8 cellular contexts compared by ENCODE assay signal in the genomic region with DNA sequence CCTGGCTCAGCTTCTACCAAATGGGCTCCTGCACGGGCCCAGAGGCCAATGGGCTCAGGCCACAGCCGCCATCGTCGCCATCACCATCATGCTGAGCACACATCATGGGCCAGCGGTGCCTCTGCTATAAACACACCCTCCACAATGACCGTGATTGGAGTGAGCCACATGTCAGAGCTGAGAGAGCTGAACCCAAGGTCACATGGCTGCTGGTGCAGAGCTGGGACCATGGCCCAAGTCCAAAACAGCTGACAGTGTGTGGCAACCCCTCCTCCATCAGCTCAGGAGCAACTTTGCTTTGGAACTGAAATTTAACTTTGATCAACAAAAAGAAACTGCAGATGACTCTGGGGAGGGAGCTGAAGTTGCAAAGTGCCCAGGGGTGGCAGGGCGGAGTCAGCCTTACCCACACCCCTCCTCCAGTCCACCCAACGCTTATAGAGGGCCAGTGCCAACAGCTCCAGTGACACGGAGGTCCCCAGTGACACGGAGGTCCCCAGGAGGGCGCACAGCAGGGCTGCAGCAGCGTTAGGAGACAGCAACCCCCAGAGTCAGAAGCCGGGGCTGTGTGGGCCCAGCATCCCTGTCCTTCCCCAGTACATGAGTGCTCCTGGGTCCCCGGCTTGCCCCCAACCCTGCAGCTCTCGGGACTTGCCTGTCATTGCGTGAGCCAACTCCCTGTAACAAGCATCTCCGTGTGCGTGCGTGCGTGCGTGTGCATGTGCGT.
DNase-seq lines count a peak whose midpoint lies in the region; ATAC-seq and TF ChIP-seq lines count a peak whose summit lies in the region.

No MANE protein-coding gene starts in this region.

- no peaks in the 10 kb centered on the region; the same call in 2 of the 3 replicates for H3K4me1 Mint-ChIP-seq in GM23338
- peaks cover 47% of the 10 kb centered on the region for H3K4me1 Mint-ChIP-seq in T-helper 2 cell treated with Interferon-gamma antibody and Interleukin-4, amounts not matched to agents 5 μg/mL and 100 μg/mL, for 36 hours (ENCODE audit: low read depth)
- H3K4me1 Mint-ChIP-seq in stimulated activated naive B cell treated with anti-CD40 and anti-IgM and Interleukin-4, amounts not matched to agents 10 μg/mL and 1 μg/mL and 100 μg/mL, for 72 hours: peaks cover 38 to 47% of the 10 kb centered on the region in 2 donors

- H3K4me2 ChIP-seq in GM23338 (no peak overlapping the region), hepatocyte (no peak overlapping the region), smooth muscle cell (no peak overlapping the region)

- H3K9me3 ChIP-seq in hepatocyte (ENCODE audit: low read depth): no peaks in the 10 kb centered on the region
- H3K9me3 ChIP-seq in sigmoid colon: no peaks in the 10 kb centered on the region
- H3K9me3 ChIP-seq in smooth muscle cell (replicated peaks; ENCODE audit: low read depth): no peaks in the 10 kb centered on the region

- H3K27ac ChIP-seq in GM23338 (ENCODE audit: low read depth): no peak overlapping the region
- H3K27ac ChIP-seq in hepatocyte: no peak overlapping the region
- no peak overlapping the region for H3K27ac ChIP-seq in sigmoid colon
- H3K27ac ChIP-seq in smooth muscle cell (ENCODE audit: low read depth): no peak overlapping the region

- no peaks in the 10 kb centered on the region for H3K79me2 ChIP-seq in GM23338 (replicated peaks; ENCODE audit: insufficient read depth)
- H3K79me2 ChIP-seq in hepatocyte: no peaks in the 10 kb centered on the region
- no peaks in the 10 kb centered on the region for H3K79me2 ChIP-seq in smooth muscle cell (ENCODE audit: low read depth)

- H3K4me3 Mint-ChIP-seq in GM23338: no peak overlapping the region
- H3K4me3 Mint-ChIP-seq in T-helper 2 cell treated with Interferon-gamma antibody and Interleukin-4, amounts not matched to agents 5 μg/mL and 100 μg/mL, for 36 hours: peak overlapping the region; percentile 81
- H3K4me3 Mint-ChIP-seq in stimulated activated naive B cell treated with anti-CD40 and anti-IgM and Interleukin-4, amounts not matched to agents 10 μg/mL and 1 μg/mL and 100 μg/mL, for 72 hours: peak overlapping the region; percentile 77

- no peak for TF ChIP-seq POLR2A in sigmoid colon (IDR thresholded peaks at IDR 0.05)

- H3K27me3 ChIP-seq in GM23338 (ENCODE audit: insufficient read depth): no peaks in the 10 kb centered on the region
- no peaks in the 10 kb centered on the region for H3K27me3 ChIP-seq in hepatocyte
- H3K27me3 ChIP-seq in sigmoid colon: no peaks in the 10 kb centered on the region
- no peaks in the 10 kb centered on the region for H3K27me3 ChIP-seq in smooth muscle cell (ENCODE audit: low read depth)

- H3K4me3 ChIP-seq in GM23338 (no peak overlapping the region), hepatocyte (no peak overlapping the region), sigmoid colon (no peak overlapping the region), smooth muscle cell (no peak overlapping the region)

- no peak for DNase-seq in GM23338 (ENCODE audit: low spot score)
- DNase-seq in T-helper 2 cell treated with Interferon-gamma antibody and Interleukin-4, amounts not matched to agents 5 μg/mL and 100 μg/mL, for 36 hours (ENCODE audit: low spot score): no peak
- peak; percentile 35 for DNase-seq in hepatocyte (ENCODE audit: low spot score)
- no peak for DNase-seq in stimulated activated naive B cell treated with anti-CD40 and anti-IgM and Interleukin-4, amounts not matched to agents 10 μg/mL and 1 μg/mL and 100 μg/mL, for 72 hours
- DNase-seq in sigmoid colon: no peak
- DNase-seq in NCI-H748 (lab: John Stamatoyannopoulos, UW; ENCODE audit: unreplicated experiment): no peak
- DNase-seq in smooth muscle cell (lab: John Stamatoyannopoulos, UW; ENCODE audit: unreplicated experiment): no peak

- H3K9me2 ChIP-seq in GM23338 (ENCODE audit: insufficient read depth) (no peaks in the 10 kb centered on the region), hepatocyte (replicated peaks; ENCODE audit: insufficient read depth) (no peaks in the 10 kb centered on the region)

- H3K36me3 ChIP-seq in GM23338 (ENCODE audit: insufficient read depth): no peaks in the 10 kb centered on the region
- H3K36me3 ChIP-seq in hepatocyte (replicated peaks; ENCODE audit: insufficient read depth, low read depth): no peaks in the 10 kb centered on the region
- H3K36me3 ChIP-seq in sigmoid colon: no peaks in the 10 kb centered on the region
- no peaks in the 10 kb centered on the region for H3K36me3 ChIP-seq in smooth muscle cell (ENCODE audit: low read depth)

- intact Hi-C loops in sigmoid colon (cut with DNase I): no loop called here

- H3K9ac ChIP-seq in smooth muscle cell (ENCODE audit: low read depth): no peak overlapping the region

- TF ChIP-seq CTCF in GM23338 (conservative IDR thresholded peaks at IDR 0.05; ENCODE audit: low read depth in 2 of 2): no peak
- no peak for TF ChIP-seq CTCF in hepatocyte (IDR thresholded peaks at IDR 0.05; ENCODE audit: poor library complexity)
- no peak for TF ChIP-seq CTCF in sigmoid colon (IDR thresholded peaks at IDR 0.05)
- no peak for TF ChIP-seq CTCF in smooth muscle cell (IDR thresholded peaks at IDR 0.05; ENCODE audit: borderline replicate concordance, insufficient read depth, poor library complexity, severe bottlenecking)

- peaks cover 4% of the 10 kb centered on the region for H3K27me3 Mint-ChIP-seq in GM23338 (ENCODE audit: insufficient read depth, low read depth, poor library complexity)
- peaks cover 17% of the 10 kb centered on the region for H3K27me3 Mint-ChIP-seq in T-helper 2 cell treated with Interferon-gamma antibody and Interleukin-4, amounts not matched to agents 5 μg/mL and 100 μg/mL, for 36 hours (ENCODE audit: low read depth)
- no peaks in the 10 kb centered on the region for H3K27me3 Mint-ChIP-seq in stimulated activated naive B cell treated with anti-CD40 and anti-IgM and Interleukin-4, amounts not matched to agents 10 μg/mL and 1 μg/mL and 100 μg/mL, for 72 hours

- H3K4me1 ChIP-seq in GM23338 (ENCODE audit: insufficient read depth) (no peaks in the 10 kb centered on the region), hepatocyte (ENCODE audit: insufficient read depth) (no peaks in the 10 kb centered on the region), sigmoid colon (no peaks in the 10 kb centered on the region), smooth muscle cell (ENCODE audit: low read depth) (no peaks in the 10 kb centered on the region)

- H2AFZ ChIP-seq in GM23338 (no peak overlapping the region), hepatocyte (no peak overlapping the region), smooth muscle cell (ENCODE audit: low read depth) (no peak overlapping the region)

- H3K9me3 Mint-ChIP-seq in GM23338: no peaks in the 10 kb centered on the region; the same call in 2 of the 3 replicates
- no peaks in the 10 kb centered on the region for H3K9me3 Mint-ChIP-seq in T-helper 2 cell treated with Interferon-gamma antibody and Interleukin-4, amounts not matched to agents 5 μg/mL and 100 μg/mL, for 36 hours
- H3K9me3 Mint-ChIP-seq in stimulated activated naive B cell treated with anti-CD40 and anti-IgM and Interleukin-4, amounts not matched to agents 10 μg/mL and 1 μg/mL and 100 μg/mL, for 72 hours: no peaks in the 10 kb centered on the region

- TF ChIP-seq EP300 in sigmoid colon (IDR thresholded peaks at IDR 0.05): no peak

- H3F3A ChIP-seq in GM23338 (replicated peaks; ENCODE audit: low read depth): no peaks in the 10 kb centered on the region
- H3F3A ChIP-seq in smooth muscle cell (ENCODE audit: low read depth): no peaks in the 10 kb centered on the region

- peak overlapping the region; percentile 86 for H3K27ac Mint-ChIP-seq in GM23338
- H3K27ac Mint-ChIP-seq in T-helper 2 cell treated with Interferon-gamma antibody and Interleukin-4, amounts not matched to agents 5 μg/mL and 100 μg/mL, for 36 hours: peak overlapping the region; percentile 24
- H3K27ac Mint-ChIP-seq in stimulated activated naive B cell treated with anti-CD40 and anti-IgM and Interleukin-4, amounts not matched to agents 10 μg/mL and 1 μg/mL and 100 μg/mL, for 72 hours: peak overlapping the region; percentile 94

- H3K36me3 Mint-ChIP-seq in GM23338 (ENCODE audit: low read depth): no peaks in the 10 kb centered on the region
- H3K36me3 Mint-ChIP-seq in T-helper 2 cell treated with Interferon-gamma antibody and Interleukin-4, amounts not matched to agents 5 μg/mL and 100 μg/mL, for 36 hours (ENCODE audit: low read depth): peaks cover 45% of the 10 kb centered on the region
- peaks cover 37 to 65% of the 10 kb centered on the region in 2 donors for H3K36me3 Mint-ChIP-seq in stimulated activated naive B cell treated with anti-CD40 and anti-IgM and Interleukin-4, amounts not matched to agents 10 μg/mL and 1 μg/mL and 100 μg/mL, for 72 hours

- WGBS in hepatocyte (ENCODE audit: low lambda C conversion rate, missing lambda C conversion rate): 90% methylated on average over 22 of the region's 22 CpGs
- 54 to 58% methylated on average over 22 of the region's 22 CpGs for WGBS in sigmoid colon, 2 donors
- 96% methylated on average over 22 of the region's 22 CpGs for WGBS in smooth muscle cell (ENCODE audit: low lambda C conversion rate)

- H4K20me1 ChIP-seq in GM23338 (replicated peaks; ENCODE audit: insufficient read depth) (peaks cover 5% of the 10 kb centered on the region; the same call in 1 of the 2 replicates), hepatocyte (ENCODE audit: insufficient read depth, poor library complexity, severe bottlenecking) (no peaks in the 10 kb centered on the region), smooth muscle cell (ENCODE audit: low read depth) (peaks cover 9% of the 10 kb centered on the region)

- ATAC-seq in GM23338: no peak; the same call in 2 of the 3 replicates
- ATAC-seq in stimulated activated naive B cell treated with anti-CD40 and anti-IgM and Interleukin-4, amounts not matched to agents 10 μg/mL and 1 μg/mL and 100 μg/mL, for 72 hours (replicated peaks): peak; percentile 38 to 53
- no peak for ATAC-seq in GM21390 (IDR thresholded peaks at IDR 0.05; ENCODE audit: unreplicated experiment)

TF ChIP-seq in GM23338, 12 proteins besides CTCF, POLR2A, EP300 and RAD21 (continues in another document):
- TF ChIP-seq ZNF114 (CRISPR knock-in tag; IDR thresholded peaks at IDR 0.05) (no peak), JUNB (IDR thresholded peaks at IDR 0.05; ENCODE audit: unreplicated experiment) (no peak)
- TF ChIP-seq, protein P1, sequence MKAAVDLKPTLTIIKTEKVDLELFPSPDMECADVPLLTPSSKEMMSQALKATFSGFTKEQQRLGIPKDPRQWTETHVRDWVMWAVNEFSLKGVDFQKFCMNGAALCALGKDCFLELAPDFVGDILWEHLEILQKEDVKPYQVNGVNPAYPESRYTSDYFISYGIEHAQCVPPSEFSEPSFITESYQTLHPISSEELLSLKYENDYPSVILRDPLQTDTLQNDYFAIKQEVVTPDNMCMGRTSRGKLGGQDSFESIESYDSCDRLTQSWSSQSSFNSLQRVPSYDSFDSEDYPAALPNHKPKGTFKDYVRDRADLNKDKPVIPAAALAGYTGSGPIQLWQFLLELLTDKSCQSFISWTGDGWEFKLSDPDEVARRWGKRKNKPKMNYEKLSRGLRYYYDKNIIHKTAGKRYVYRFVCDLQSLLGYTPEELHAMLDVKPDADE (IDR thresholded peaks at IDR 0.05): no peak

Comparison
In these comparisons a context has a peak if more than half of its experiments do, and no peak if none do; other contexts are left out.
1. ATAC-seq: peak in stimulated activated naive B cell treated with anti-CD40 and anti-IgM and Interleukin-4, amounts not matched to agents 10 μg/mL and 1 μg/mL and 100 μg/mL, for 72 hours (2 of 2); none in GM23338 (single experiment) and GM21390 (single experiment).
2. H3K27ac Mint-ChIP-seq: peak in every context shown above with its lines; median percentile 94 in stimulated activated naive B cell treated with anti-CD40 and anti-IgM and Interleukin-4, amounts not matched to agents 10 μg/mL and 1 μg/mL and 100 μg/mL, for 72 hours; 86 in GM23338; 24 in T-helper 2 cell treated with Interferon-gamma antibody and Interleukin-4, amounts not matched to agents 5 μg/mL and 100 μg/mL, for 36 hours.